22 cellular contexts compared by ENCODE assay signal in the genomic region with DNA sequence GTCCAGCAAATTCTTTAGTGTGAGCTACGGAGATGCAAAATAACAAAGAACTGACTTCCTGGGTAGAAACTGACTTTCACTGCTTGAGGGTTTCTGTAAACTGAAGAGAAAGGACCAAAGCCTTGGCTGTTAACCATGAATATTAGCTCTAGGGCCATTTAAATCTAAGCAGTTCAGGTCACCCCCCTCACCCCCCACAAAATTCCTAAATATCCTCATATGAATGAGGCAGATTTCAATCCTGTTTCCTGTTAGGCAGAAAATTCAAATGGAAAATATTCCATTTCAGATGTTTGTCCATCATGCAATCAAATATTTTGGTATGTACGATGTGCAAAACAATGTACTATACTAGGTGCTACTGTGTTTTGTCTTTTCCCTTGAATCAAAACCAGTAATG.
DNase-seq lines count a peak whose midpoint lies in the region; ATAC-seq and TF ChIP-seq lines count a peak whose summit lies in the region.
"Had no signal": no experiment of that assay in that cellular context is flagged by ENCODE, and none has a peak within 500 bp of the region (broad histone marks: within the 10 kb centered on the region; RNA-seq: fewer than 3 reads in every experiment).

No MANE protein-coding gene starts in this region.

- no peaks in the 10 kb centered on the region for H3K9me2 ChIP-seq in PC-3 (replicated peaks; ENCODE audit: low read length)

- H3K79me2 ChIP-seq in PC-3 (ENCODE audit: low read length) = no peaks in the 10 kb centered on the region

- no peaks in the 10 kb centered on the region for H4K20me1 ChIP-seq in PC-3 (ENCODE audit: low read length)

- CTCF ChIA-PET in PC-3 (lab: Charles Lee) = no interaction called here
- CTCF ChIA-PET in HEK293T (lab: Yijun Ruan, JAX) = no interaction called here

- H3F3A ChIP-seq in PC-3 (ENCODE audit: low read length, unreplicated experiment) = no peaks in the 10 kb centered on the region

- H3K4me3 ChIP-seq in PC-3 (ENCODE audit: low read length) = no peak overlapping the region
- H3K4me3 ChIP-seq: adrenal gland, body of pancreas, pancreas had no signal

- no peaks in the 10 kb centered on the region for H3K27me3 ChIP-seq in PC-3 (ENCODE audit: low read length)
- H3K27me3 ChIP-seq: adrenal gland, body of pancreas, pancreas had no signal

- H3K27ac ChIP-seq in PC-3 (ENCODE audit: low read length) = no peak overlapping the region
- H3K27ac ChIP-seq: adrenal gland, C4-2B, pancreas had no signal

- BruUV-seq in PC-3 (replicated peaks; lab: Mats Ljungman, UMichigan) = no TSS peak

- POLR2A ChIA-PET in PC-3 (lab: Charles Lee; ENCODE audit: unreplicated experiment) = no interaction called here
- POLR2A ChIA-PET in HEK293T (lab: Yijun Ruan, JAX) = interaction anchor here (0.7 kb wide), 1 partner anchor 785 kb away, joined by 3 read pairs; no protein-coding TSS in a partner anchor

- H3K9ac ChIP-seq in PC-3 (ENCODE audit: low read length) = no peak overlapping the region

- TF ChIP-seq CTCF in PC-3 (conservative IDR thresholded peaks at IDR 0.05; ENCODE audit: low read depth, low read length) = no peak

- H3K9me3 ChIP-seq in PC-3 (ENCODE audit: low read length) = no peaks in the 10 kb centered on the region
- H3K9me3 ChIP-seq: adrenal gland, body of pancreas, pancreas had no signal

- 0 out of 2 replicates have a peak overlapping the region, but pooled peaks have one; percentile 16 for H3K4me2 ChIP-seq in PC-3 (ENCODE audit: low read length)

- ATAC-seq in PC-3 = no peak
- ATAC-seq in HG03280 (IDR thresholded peaks at IDR 0.05; ENCODE audit: unreplicated experiment) = no peak
- ATAC-seq: activated T-helper 17 cell treated with anti-CD3 and anti-CD28 coated beads, Interleukin-2, amount 50 U/mL, for 72 hours; effector memory CD8-positive, alpha-beta T cell; left colon; stimulated activated memory B cell treated with anti-CD40 and anti-IgM and Interleukin-4, amounts not matched to agents 10 μg/mL and 1 μg/mL and 100 μg/mL, for 72 hours had no signal

- DNase-seq in NCI-H1105 treated with DMSO at 0.1 percent for 48 hours (lab: John Stamatoyannopoulos, UW) (peak; percentile 71), NCI-H1105 (lab: John Stamatoyannopoulos, UW) (no peak), DMS53 (lab: John Stamatoyannopoulos, UW) (peak; percentile 75), PC-3 (no peak), lung microvascular endothelial cell (ENCODE audit: low read depth in 2 of 2) (peak; percentile 46 to 89), HEK293T (ENCODE audit: extremely low spot score) (no peak)
- no peak for DNase-seq in stimulated activated CD4-positive, alpha-beta T cell treated with anti-CD3 and anti-CD28 coated beads, Interleukin-2, amount 100 ng/mL, for 48 hours
- DNase-seq: 8988T; activated CD4-positive, alpha-beta T cell treated with anti-CD3 and anti-CD28 coated beads for 4 hours; activated naive CD4-positive, alpha-beta T cell treated with anti-CD3 and anti-CD28 coated beads, Interleukin-2, amount 10 ng/mL, durations not matched to agents 7 days and 5 days; effector memory CD8-positive, alpha-beta T cell; erythroblast; left colon; nephron progenitor cell; NK-92 treated with Interleukin-12 subunit alpha and Interleukin-12 subunit beta, amount 100 ng/mL, for 24 hours had no signal

- H3K36me3 ChIP-seq in PC-3 (ENCODE audit: low read depth, low read length) = no peaks in the 10 kb centered on the region
- H3K36me3 ChIP-seq: adrenal gland, pancreas had no signal

- H2AFZ ChIP-seq in PC-3 (ENCODE audit: low read length) = no peak overlapping the region

- intact Hi-C loops in PC-3 (cut with micrococcal nuclease) = loop anchor here (2.0 to 10.0 kb wide), 3 partner anchors 106 to 1006 kb away; no protein-coding TSS in a partner anchor

- peaks cover 11% of the 10 kb centered on the region for H3K4me1 ChIP-seq in PC-3 (ENCODE audit: insufficient read depth, low read length)
- H3K4me1 ChIP-seq: adrenal gland, pancreas had no signal

TF ChIP-seq in HEK293T, 16 proteins besides CTCF, POLR2A, EP300 and RAD21:
- TF ChIP-seq ZNF384 (IDR thresholded peaks at IDR 0.05) = no peak
- no peak for TF ChIP-seq HDGF (IDR thresholded peaks at IDR 0.05; ENCODE audit: borderline replicate concordance)
- no peak for TF ChIP-seq FOXM1 (IDR thresholded peaks at IDR 0.05; ENCODE audit: borderline replicate concordance)
- TF ChIP-seq L3MBTL2 (conservative IDR thresholded peaks at IDR 0.05) = no peak
- TF ChIP-seq SUZ12 (IDR thresholded peaks at IDR 0.05) = no peak
- no peak for TF ChIP-seq FOXK2 (IDR thresholded peaks at IDR 0.05)
- no peak for TF ChIP-seq FOXA1 (IDR thresholded peaks at IDR 0.05)
- no peak for TF ChIP-seq ARNT (IDR thresholded peaks at IDR 0.05)

Comparison
In these comparisons a context has a peak if more than half of its experiments do, and no peak if none do; other contexts are left out.
1. DNase-seq: peak in NCI-H1105 treated with DMSO at 0.1 percent for 48 hours (single experiment), DMS53 (single experiment) and lung microvascular endothelial cell (2 of 2); none in NCI-H1105 (single experiment), PC-3 (single experiment), HEK293T (single experiment) and stimulated activated CD4-positive, alpha-beta T cell treated with anti-CD3 and anti-CD28 coated beads, Interleukin-2, amount 100 ng/mL, for 48 hours (0 of 2).